In the genomic region with DNA sequence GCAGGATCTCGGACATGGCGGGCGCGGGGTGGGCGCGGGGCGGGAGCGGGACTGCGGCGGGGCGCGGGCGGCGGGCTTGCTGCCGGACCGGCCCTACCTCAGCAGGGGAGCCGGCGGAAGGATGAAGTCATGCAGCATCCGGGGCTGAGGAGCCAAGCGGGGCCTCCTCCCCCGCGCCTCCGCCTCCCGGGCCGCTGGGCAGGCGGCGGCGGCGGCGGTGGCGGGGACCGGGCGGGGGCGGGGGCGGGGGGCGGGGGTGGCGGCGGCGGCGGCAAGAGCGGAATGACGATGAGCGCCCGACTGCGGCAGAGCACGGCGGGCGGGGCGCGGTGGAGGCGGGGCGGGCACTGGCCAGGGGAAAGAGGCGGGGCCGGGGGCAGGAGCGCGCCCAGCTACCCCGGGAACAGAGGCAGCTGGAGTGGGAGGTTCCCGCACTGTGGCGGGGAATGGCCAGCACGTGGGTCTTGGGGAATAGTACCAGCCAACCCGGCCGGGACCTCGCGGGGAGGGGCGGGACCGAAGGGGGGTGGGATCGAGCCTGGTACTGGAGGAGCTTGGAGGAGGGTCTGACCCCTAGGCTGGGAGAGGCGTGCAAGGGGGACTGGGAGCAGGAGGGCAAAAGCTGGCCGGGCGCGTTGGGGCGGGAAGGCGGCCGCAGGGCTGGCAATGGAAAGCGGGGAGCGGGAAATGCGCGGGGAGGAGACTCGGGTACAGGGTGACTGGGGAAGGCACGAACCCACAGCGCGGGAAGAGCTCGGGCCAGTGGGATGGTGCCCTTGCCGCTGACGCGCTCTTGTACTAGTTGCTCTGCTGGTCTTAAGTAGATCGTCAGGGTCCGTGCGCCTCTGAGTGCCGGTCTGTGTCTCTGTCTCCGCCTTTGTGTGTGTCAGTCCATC, we compare ENCODE assay signal across 8 cellular contexts. TPM values are rescaled to one million over a fixed set of nuclear protein-coding genes. Genes with fewer than 3 reads are reported as not detected.
DNase-seq lines count a peak whose midpoint lies in the region; ATAC-seq and TF ChIP-seq lines count a peak whose summit lies in the region.

A gene (minus strand): TSS at position 284 of the 896 bp plus-strand sequence. CDS start 268 bp downstream, at position 16.

- peak; percentile 13 to 36 for TF ChIP-seq POLR2A in adrenal gland (IDR thresholded peaks at IDR 0.05)

- no peaks in the 10 kb centered on the region for H3K9me3 ChIP-seq in A673 (ENCODE audit: low read depth, low read length, poor library complexity, severe bottlenecking)
- H3K9me3 ChIP-seq in adrenal gland (replicated peaks in 1 of 3), result no peaks in the 10 kb centered on the region

- POLR2A ChIA-PET in A673 (lab: Charles Lee; ENCODE audit: low non-redundant PET), result interaction anchor here (0.7 kb wide), 1 partner anchor 368 kb away, joined by 9 read pairs; no protein-coding TSS in a partner anchor

- intact Hi-C loops in A673 (cut with micrococcal nuclease; ENCODE audit: unreplicated experiment), result no loop called here
- intact Hi-C loops in adrenal gland (cut with DNase I), result no loop called here
- intact Hi-C loops in left cardiac atrium (cut with DNase I), result no loop called here

- ATAC-seq in GM19351 (IDR thresholded peaks at IDR 0.05; ENCODE audit: unreplicated experiment) (peak; percentile 69), SK-N-SH treated with all-trans-retinoic acid at 6 μM for 48 hours (peak; percentile 68), left cardiac atrium (peak; percentile 53 to 88), HG02970 (IDR thresholded peaks at IDR 0.05; ENCODE audit: low FRiP score, unreplicated experiment) (no peak)

- H3K27me3 ChIP-seq in A673 (replicated peaks; ENCODE audit: insufficient read depth, low read depth, low read length, poor library complexity) (peaks cover 25% of the 10 kb centered on the region), adrenal gland (no peaks in the 10 kb centered on the region)

- H3K4me1 ChIP-seq in A673 (ENCODE audit: insufficient read depth, low read length, poor library complexity, severe bottlenecking), result peaks cover 11% of the 10 kb centered on the region
- H3K4me1 ChIP-seq in adrenal gland (replicated peaks in 1 of 2), result peaks cover 25 to 27% of the 10 kb centered on the region in 2 donors

- WGBS in adrenal gland, 4 donors, result 0 to 2% (median 1%) methylated on average over 24 to 80 of the region's 91 CpGs

- CTCF ChIA-PET in A673 (lab: Charles Lee), result interaction anchor here (0.6 kb wide), 1 partner anchor 34 kb away, joined by 5 read pairs; no protein-coding TSS in a partner anchor

- no peaks in the 10 kb centered on the region for H3K36me3 ChIP-seq in A673 (ENCODE audit: insufficient read depth, low read length, poor library complexity, severe bottlenecking)
- H3K36me3 ChIP-seq in adrenal gland (replicated peaks in 1 of 2), result no peaks in the 10 kb centered on the region

- TF ChIP-seq CTCF in A673 (conservative IDR thresholded peaks at IDR 0.05; ENCODE audit: low read depth, low read length) (no peak), adrenal gland (IDR thresholded peaks at IDR 0.05) (no peak)

- H3K4me3 ChIP-seq in A673 (ENCODE audit: low read depth, low read length, poor library complexity, severe bottlenecking) (peak within 1 kb of the TSS; percentile 51), adrenal gland (peak within 1 kb of the TSS in 2 of 4 donors; percentile 33 to 65)

- no TSS peak for BruUV-seq in A673 (replicated peaks; lab: Mats Ljungman, UMichigan)

- no peak within 1 kb of the TSS for H3K27ac ChIP-seq in A673 (ENCODE audit: low read depth, low read length, poor library complexity, severe bottlenecking)
- peak within 1 kb of the TSS in 2 of 5 donors; percentile 53 to 83 for H3K27ac ChIP-seq in adrenal gland

- DNase-seq in A673 (ENCODE audit: low spot score) (peak; percentile 66), NCI-H1105 treated with DMSO at 0.1 percent for 48 hours (lab: John Stamatoyannopoulos, UW) (peak; percentile 97), adrenal gland (peak; percentile 76 to 93 (median 88)), left cardiac atrium (peak; percentile 68), pons (ENCODE audit: low spot score) (peak; percentile 22)

TF ChIP-seq in SK-N-SH treated with all-trans-retinoic acid at 6 μM for 48 hours, 23 proteins besides CTCF, POLR2A, EP300 and RAD21 (continues in another document):
- TF ChIP-seq, protein P1, sequence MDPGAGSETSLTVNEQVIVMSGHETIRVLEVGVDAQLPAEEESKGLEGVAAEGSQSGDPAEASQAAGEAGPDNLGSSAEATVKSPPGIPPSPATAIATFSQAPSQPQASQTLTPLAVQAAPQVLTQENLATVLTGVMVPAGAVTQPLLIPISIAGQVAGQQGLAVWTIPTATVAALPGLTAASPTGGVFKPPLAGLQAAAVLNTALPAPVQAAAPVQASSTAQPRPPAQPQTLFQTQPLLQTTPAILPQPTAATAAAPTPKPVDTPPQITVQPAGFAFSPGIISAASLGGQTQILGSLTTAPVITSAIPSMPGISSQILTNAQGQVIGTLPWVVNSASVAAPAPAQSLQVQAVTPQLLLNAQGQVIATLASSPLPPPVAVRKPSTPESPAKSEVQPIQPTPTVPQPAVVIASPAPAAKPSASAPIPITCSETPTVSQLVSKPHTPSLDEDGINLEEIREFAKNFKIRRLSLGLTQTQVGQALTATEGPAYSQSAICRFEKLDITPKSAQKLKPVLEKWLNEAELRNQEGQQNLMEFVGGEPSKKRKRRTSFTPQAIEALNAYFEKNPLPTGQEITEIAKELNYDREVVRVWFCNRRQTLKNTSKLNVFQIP (CRISPR knock-in tag; IDR thresholded peaks at IDR 0.05; ENCODE audit: borderline replicate concordance, low read depth), result no peak
- TF ChIP-seq PPARA (CRISPR knock-in tag; IDR thresholded peaks at IDR 0.05; ENCODE audit: borderline replicate concordance) (no peak), SNAI2 (CRISPR knock-in tag; IDR thresholded peaks at IDR 0.05) (no peak), ZC3H10 (CRISPR knock-in tag; IDR thresholded peaks at IDR 0.05) (no peak), ZNF8 (CRISPR knock-in tag; IDR thresholded peaks at IDR 0.05) (no peak), GLIS3 (CRISPR knock-in tag; IDR thresholded peaks at IDR 0.05) (no peak), TCF4 (CRISPR knock-in tag; IDR thresholded peaks at IDR 0.05; ENCODE audit: borderline replicate concordance) (no peak), ESRRG (CRISPR knock-in tag; IDR thresholded peaks at IDR 0.05) (no peak), ZFP30 (CRISPR knock-in tag; IDR thresholded peaks at IDR 0.05) (no peak), CSDC2 (CRISPR knock-in tag; IDR thresholded peaks at IDR 0.05) (no peak), OSR1 (CRISPR knock-in tag; IDR thresholded peaks at IDR 0.05) (no peak), BACH2 (CRISPR knock-in tag; IDR thresholded peaks at IDR 0.05; ENCODE audit: borderline replicate concordance) (no peak), ZFP3 (CRISPR knock-in tag; IDR thresholded peaks at IDR 0.05) (no peak)
- TF ChIP-seq, protein P2, sequence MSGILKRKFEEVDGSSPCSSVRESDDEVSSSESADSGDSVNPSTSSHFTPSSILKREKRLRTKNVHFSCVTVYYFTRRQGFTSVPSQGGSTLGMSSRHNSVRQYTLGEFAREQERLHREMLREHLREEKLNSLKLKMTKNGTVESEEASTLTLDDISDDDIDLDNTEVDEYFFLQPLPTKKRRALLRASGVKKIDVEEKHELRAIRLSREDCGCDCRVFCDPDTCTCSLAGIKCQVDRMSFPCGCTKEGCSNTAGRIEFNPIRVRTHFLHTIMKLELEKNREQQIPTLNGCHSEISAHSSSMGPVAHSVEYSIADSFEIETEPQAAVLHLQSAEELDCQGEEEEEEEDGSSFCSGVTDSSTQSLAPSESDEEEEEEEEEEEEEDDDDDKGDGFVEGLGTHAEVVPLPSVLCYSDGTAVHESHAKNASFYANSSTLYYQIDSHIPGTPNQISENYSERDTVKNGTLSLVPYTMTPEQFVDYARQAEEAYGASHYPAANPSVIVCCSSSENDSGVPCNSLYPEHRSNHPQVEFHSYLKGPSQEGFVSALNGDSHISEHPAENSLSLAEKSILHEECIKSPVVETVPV (CRISPR knock-in tag; IDR thresholded peaks at IDR 0.05), result no peak
- TF ChIP-seq, protein P3, sequence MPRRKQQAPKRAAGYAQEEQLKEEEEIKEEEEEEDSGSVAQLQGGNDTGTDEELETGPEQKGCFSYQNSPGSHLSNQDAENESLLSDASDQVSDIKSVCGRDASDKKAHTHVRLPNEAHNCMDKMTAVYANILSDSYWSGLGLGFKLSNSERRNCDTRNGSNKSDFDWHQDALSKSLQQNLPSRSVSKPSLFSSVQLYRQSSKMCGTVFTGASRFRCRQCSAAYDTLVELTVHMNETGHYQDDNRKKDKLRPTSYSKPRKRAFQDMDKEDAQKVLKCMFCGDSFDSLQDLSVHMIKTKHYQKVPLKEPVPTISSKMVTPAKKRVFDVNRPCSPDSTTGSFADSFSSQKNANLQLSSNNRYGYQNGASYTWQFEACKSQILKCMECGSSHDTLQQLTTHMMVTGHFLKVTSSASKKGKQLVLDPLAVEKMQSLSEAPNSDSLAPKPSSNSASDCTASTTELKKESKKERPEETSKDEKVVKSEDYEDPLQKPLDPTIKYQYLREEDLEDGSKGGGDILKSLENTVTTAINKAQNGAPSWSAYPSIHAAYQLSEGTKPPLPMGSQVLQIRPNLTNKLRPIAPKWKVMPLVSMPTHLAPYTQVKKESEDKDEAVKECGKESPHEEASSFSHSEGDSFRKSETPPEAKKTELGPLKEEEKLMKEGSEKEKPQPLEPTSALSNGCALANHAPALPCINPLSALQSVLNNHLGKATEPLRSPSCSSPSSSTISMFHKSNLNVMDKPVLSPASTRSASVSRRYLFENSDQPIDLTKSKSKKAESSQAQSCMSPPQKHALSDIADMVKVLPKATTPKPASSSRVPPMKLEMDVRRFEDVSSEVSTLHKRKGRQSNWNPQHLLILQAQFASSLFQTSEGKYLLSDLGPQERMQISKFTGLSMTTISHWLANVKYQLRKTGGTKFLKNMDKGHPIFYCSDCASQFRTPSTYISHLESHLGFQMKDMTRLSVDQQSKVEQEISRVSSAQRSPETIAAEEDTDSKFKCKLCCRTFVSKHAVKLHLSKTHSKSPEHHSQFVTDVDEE (CRISPR knock-in tag; IDR thresholded peaks at IDR 0.05), result no peak
- TF ChIP-seq, protein P4, sequence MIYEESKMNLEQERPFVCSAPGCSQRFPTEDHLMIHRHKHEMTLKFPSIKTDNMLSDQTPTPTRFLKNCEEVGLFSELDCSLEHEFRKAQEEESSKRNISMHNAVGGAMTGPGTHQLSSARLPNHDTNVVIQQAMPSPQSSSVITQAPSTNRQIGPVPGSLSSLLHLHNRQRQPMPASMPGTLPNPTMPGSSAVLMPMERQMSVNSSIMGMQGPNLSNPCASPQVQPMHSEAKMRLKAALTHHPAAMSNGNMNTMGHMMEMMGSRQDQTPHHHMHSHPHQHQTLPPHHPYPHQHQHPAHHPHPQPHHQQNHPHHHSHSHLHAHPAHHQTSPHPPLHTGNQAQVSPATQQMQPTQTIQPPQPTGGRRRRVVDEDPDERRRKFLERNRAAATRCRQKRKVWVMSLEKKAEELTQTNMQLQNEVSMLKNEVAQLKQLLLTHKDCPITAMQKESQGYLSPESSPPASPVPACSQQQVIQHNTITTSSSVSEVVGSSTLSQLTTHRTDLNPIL (CRISPR knock-in tag; IDR thresholded peaks at IDR 0.05; ENCODE audit: low read depth), result no peak

RNA-seq across cellular contexts. Expression of the gene that starts here (rescaled TPM):
- total RNA-seq in A673 (2021) (1.3 and 2.2 TPM in 2 replicates), adrenal gland (10 to 100 TPM in 2 of 8 donors, 1 to 10 TPM in 3, under 1 TPM in 1, not detected in 2; 0.47 to 39.3 (median 5.7) TPM), left cardiac atrium (under 1 TPM in 1 of 2 donors, not detected in 1; 0.18 TPM)
- 10 to 100 TPM in 2 of 3 donors, 1 to 10 TPM in 1; 6.1 to 24.2 (median 12.4) TPM for polyA plus RNA-seq in adrenal gland

Comparison
In these comparisons a context has a peak if more than half of its experiments do, and no peak if none do; other contexts are left out.
1. Peak in DNase-seq and ATAC-seq in left cardiac atrium; RNA of the gene not detected or under 1 TPM.
2. DNase-seq: peak in every context shown above with its lines; median percentile 97 in NCI-H1105 treated with DMSO at 0.1 percent for 48 hours; 88 in adrenal gland; 68 in left cardiac atrium; 66 in A673; 22 in pons.